1 cellular context compared by ENCODE assay signal in genomic region chr14:61160798-61161197, GRCh38.
TF ChIP-seq lines count a peak whose summit lies in the region.

No MANE protein-coding gene starts in this region.

TF ChIP-seq in GM23338, 12 proteins besides CTCF, POLR2A, EP300 and RAD21 (continued from another document):
- no peak for TF ChIP-seq REST (IDR thresholded peaks at IDR 0.05; ENCODE audit: unreplicated experiment)
- TF ChIP-seq POLR2AphosphoS5 (IDR thresholded peaks at IDR 0.05; ENCODE audit: low read depth): no peak
- no peak for TF ChIP-seq JUNB (IDR thresholded peaks at IDR 0.05; ENCODE audit: unreplicated experiment)
- TF ChIP-seq EZH2phosphoT487 (IDR thresholded peaks at IDR 0.05; ENCODE audit: unreplicated experiment): no peak
- no peak for TF ChIP-seq ZNF462 (CRISPR knock-in tag; IDR thresholded peaks at IDR 0.05)
- TF ChIP-seq ZNF114 (CRISPR knock-in tag; IDR thresholded peaks at IDR 0.05): no peak
- no peak for TF ChIP-seq NANOG (IDR thresholded peaks at IDR 0.05; ENCODE audit: borderline replicate concordance)
